ENCODE assay signal across 12 cellular contexts in genomic region chr12:50033317-50033679, GRCh38. TPM values are rescaled to one million over a fixed set of nuclear protein-coding genes. Genes with fewer than 3 reads are reported as not detected.
DNase-seq lines count a peak whose midpoint lies in the region; ATAC-seq and TF ChIP-seq lines count a peak whose summit lies in the region.
"Had no signal": no experiment of that assay in that cellular context is flagged by ENCODE, and none has a peak within 500 bp of the region (broad histone marks: within the 10 kb centered on the region; RNA-seq: fewer than 3 reads in every experiment).

No MANE protein-coding gene starts in this region.

- H3K27ac ChIP-seq in BLaER1 treated with 17β-estradiol and CSF1 and Interleukin-3, amounts not matched to agents 10 nM and 100 nM = peak overlapping the region in 6 of 11 experiments; percentile 47 to 73 (median 67); a peak in 11 of 22 replicates
- H3K27ac ChIP-seq in esophagus squamous epithelium = peak overlapping the region in 2 of 4 donors; percentile 39 to 49

- no peak overlapping the region for H3K4me3 ChIP-seq in BLaER1 treated with 17β-estradiol and CSF1 and Interleukin-3, amounts not matched to agents 10 nM and 100 nM
- peak overlapping the region in 3 of 4 donors; percentile 34 to 56 (median 39) for H3K4me3 ChIP-seq in esophagus squamous epithelium
- H3K4me3 ChIP-seq: body of pancreas had no signal

- peak overlapping the region; percentile 15 to 95 (median 60); a peak in 19 of 22 replicates for H3K4me2 ChIP-seq in BLaER1 treated with 17β-estradiol and CSF1 and Interleukin-3, amounts not matched to agents 10 nM and 100 nM

- H3K4me1 ChIP-seq in BLaER1 treated with 17β-estradiol and CSF1 and Interleukin-3, amounts not matched to agents 10 nM and 100 nM = peaks cover 0 to 34% (median 15%) of the 10 kb centered on the region in 10 experiments; a peak in 18 of 20 replicates
- peaks cover 0 to 14% (median 0%) of the 10 kb centered on the region in 3 donors for H3K4me1 ChIP-seq in esophagus squamous epithelium

- ATAC-seq in HG02884 (IDR thresholded peaks at IDR 0.05; ENCODE audit: unreplicated experiment) = no peak
- ATAC-seq: body of pancreas had no signal

- H3K4me1 Mint-ChIP-seq in neural crest cell = peaks cover 9% of the 10 kb centered on the region

- H4K20me1 ChIP-seq in BLaER1 treated with 17β-estradiol and CSF1 and Interleukin-3, amounts not matched to agents 10 nM and 100 nM = no peaks in the 10 kb centered on the region

- TF ChIP-seq CTCF in esophagus squamous epithelium (IDR thresholded peaks at IDR 0.05) (no peak), neural crest cell (conservative IDR thresholded peaks at IDR 0.05) (no peak)

- intact Hi-C loops in esophagus squamous epithelium (cut with DNase I) (no loop called here), posterior cingulate gyrus (cut with DNase I) (no loop called here)

- H3K27me3 Mint-ChIP-seq in neural crest cell (ENCODE audit: low read depth) = peaks cover 3% of the 10 kb centered on the region

- no peaks in the 10 kb centered on the region for H3K36me3 ChIP-seq in BLaER1 treated with 17β-estradiol and CSF1 and Interleukin-3, amounts not matched to agents 10 nM and 100 nM
- H3K36me3 ChIP-seq in esophagus squamous epithelium = no peaks in the 10 kb centered on the region

- H3K9me3 Mint-ChIP-seq in neural crest cell = no peaks in the 10 kb centered on the region
- H3K9me3 Mint-ChIP-seq: CD4-positive, alpha-beta T cell had no signal

- H3K4me3 Mint-ChIP-seq in neural crest cell = peak overlapping the region; percentile 20
- H3K4me3 Mint-ChIP-seq: CD4-positive, alpha-beta T cell had no signal

- no peaks in the 10 kb centered on the region for H3K9me3 ChIP-seq in BLaER1 treated with 17β-estradiol and CSF1 and Interleukin-3, amounts not matched to agents 10 nM and 100 nM (replicated peaks in 1 of 11)
- no peaks in the 10 kb centered on the region for H3K9me3 ChIP-seq in esophagus squamous epithelium
- H3K9me3 ChIP-seq: body of pancreas had no signal

- DNase-seq in NOMO-1 treated with DMSO at 0.1 percent for 48 hours (lab: John Stamatoyannopoulos, UW; ENCODE audit: unreplicated experiment) (peak; percentile 70), esophagus squamous epithelium (lab: John Stamatoyannopoulos, UW) (no peak), neural crest cell (ENCODE audit: low read depth, low spot score) (no peak), NCI-H1092 (lab: John Stamatoyannopoulos, UW) (no peak), GM03348 (ENCODE audit: low spot score) (no peak), posterior cingulate gyrus (no peak)
- DNase-seq: CD4-positive, alpha-beta T cell; GOT3; NCI-H2081 treated with DMSO at 0.1 percent for 48 hours had no signal

- peak overlapping the region in 5 of 11 experiments; percentile 33 to 55 (median 40); a peak in 5 of 22 replicates for H3K9ac ChIP-seq in BLaER1 treated with 17β-estradiol and CSF1 and Interleukin-3, amounts not matched to agents 10 nM and 100 nM

- no peak for TF ChIP-seq POLR2A in esophagus squamous epithelium (IDR thresholded peaks at IDR 0.05)

- WGBS in esophagus squamous epithelium, 2 donors = 72 to 81% methylated on average over 6 to 7 of the region's 7 CpGs

- H3K27ac Mint-ChIP-seq in neural crest cell (ENCODE audit: unreplicated experiment) = no peak overlapping the region
- H3K27ac Mint-ChIP-seq: CD4-positive, alpha-beta T cell had no signal

- H3K27me3 ChIP-seq in BLaER1 treated with 17β-estradiol and CSF1 and Interleukin-3, amounts not matched to agents 10 nM and 100 nM = no peaks in the 10 kb centered on the region
- peaks cover 0 to 20% (median 0%) of the 10 kb centered on the region in 4 donors for H3K27me3 ChIP-seq in esophagus squamous epithelium

- H3K36me3 Mint-ChIP-seq in neural crest cell (ENCODE audit: low read depth) = no peaks in the 10 kb centered on the region

RNA-seq across cellular contexts. Expression of gene RACGAP1, which starts 8.0 kb away (rescaled TPM):
- total RNA-seq in esophagus squamous epithelium (10 to 100 TPM; 20.1 to 44.7 (median 33.6) TPM), neural crest cell (91.7 and 104 TPM in 2 replicates)

RNA-seq across cellular contexts. Expression of gene ASIC1, which starts 24.1 kb away (rescaled TPM):
- 1 to 10 TPM; 1.5 to 5.7 (median 2.6) TPM for total RNA-seq in esophagus squamous epithelium
- total RNA-seq in neural crest cell = 22.7 and 25.0 TPM in 2 replicates

RNA-seq across cellular contexts. Expression of gene SMARCD1, which starts 51.8 kb away (rescaled TPM):
- 10 to 100 TPM; 34.5 to 67.8 (median 46.5) TPM for total RNA-seq in esophagus squamous epithelium
- total RNA-seq in neural crest cell = 187 TPM in 2 replicates

Comparison
In these comparisons a context has a peak if more than half of its experiments do, and no peak if none do; other contexts are left out.
1. H3K4me3 ChIP-seq: peak in esophagus squamous epithelium (3 of 4); none in BLaER1 treated with 17β-estradiol and CSF1 and Interleukin-3, amounts not matched to agents 10 nM and 100 nM (0 of 10).